In the genomic region with DNA sequence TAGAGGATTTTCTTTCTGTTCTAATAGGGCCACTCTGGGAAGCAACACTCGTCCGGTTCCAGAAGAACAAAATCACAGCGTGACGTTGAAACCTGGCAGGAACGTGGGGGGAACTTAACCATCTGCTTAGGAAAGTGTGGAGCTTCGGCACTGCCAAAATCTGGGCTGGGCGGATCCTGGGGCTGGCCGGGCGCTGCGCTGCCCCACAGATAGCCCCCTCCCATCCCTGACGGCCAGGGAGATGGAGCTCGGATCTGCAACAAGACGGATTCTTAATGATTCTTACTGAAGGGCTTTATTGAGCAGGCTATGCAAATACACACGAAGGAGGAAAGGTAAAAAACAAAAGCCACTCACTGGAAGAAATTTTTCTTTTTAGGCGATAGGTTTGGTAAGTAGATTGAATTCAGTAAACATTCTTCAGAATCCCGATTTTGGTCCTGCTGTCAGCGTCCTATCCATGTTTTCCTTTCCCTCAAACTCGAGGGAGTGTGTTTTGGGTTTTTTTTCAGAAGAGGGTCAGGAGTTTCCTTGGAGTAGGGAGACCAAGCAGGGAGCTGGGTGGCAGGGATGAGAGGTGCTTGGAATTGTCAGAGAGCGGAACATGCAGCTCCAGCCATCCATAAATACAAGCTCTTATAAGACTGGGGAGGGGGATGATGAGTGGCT, we compare ENCODE assay signal across 10 cellular contexts. TPM values are rescaled to one million over a fixed set of nuclear protein-coding genes. Genes with fewer than 3 reads are reported as not detected.
DNase-seq lines count a peak whose midpoint lies in the region; ATAC-seq lines count a peak whose summit lies in the region.
"Had no signal": no experiment of that assay in that cellular context is flagged by ENCODE, and none has a peak within 500 bp of the region (broad histone marks: within the 10 kb centered on the region; RNA-seq: fewer than 3 reads in every experiment).

No MANE protein-coding gene starts in this region.

- 0 out of 22 replicates have a peak, but pooled peaks cover 0 to 5% (median 0%) of the 10 kb centered on the region in 11 experiments for H3K27me3 ChIP-seq in BLaER1 treated with 17β-estradiol and CSF1 and Interleukin-3, amounts not matched to agents 10 nM and 100 nM

- H3K4me1 Mint-ChIP-seq in T-cell (peaks cover 7 to 35% (median 31%) of the 10 kb centered on the region in 3 donors), memory B cell (peaks cover 11% of the 10 kb centered on the region)

- peak overlapping the region in 3 of 10 experiments; percentile 64 to 74 (median 65); a peak in 1 of 20 replicates for H3K4me3 ChIP-seq in BLaER1 treated with 17β-estradiol and CSF1 and Interleukin-3, amounts not matched to agents 10 nM and 100 nM

- POLR2A ChIA-PET in T-cell (lab: Charles Lee), result no interaction called here

- peak overlapping the region in 7 of 11 experiments; percentile 50 to 81 (median 73); a peak in 13 of 22 replicates for H3K4me2 ChIP-seq in BLaER1 treated with 17β-estradiol and CSF1 and Interleukin-3, amounts not matched to agents 10 nM and 100 nM

- H3K27ac Mint-ChIP-seq in T-cell (no peak overlapping the region), memory B cell (peak overlapping the region; percentile 46)

- DNase-seq in DMS53 treated with DMSO at 0.1 percent for 48 hours (lab: John Stamatoyannopoulos, UW; ENCODE audit: unreplicated experiment) (peak; percentile 33), T-cell (no peak), memory B cell (ENCODE audit: low spot score in 2 of 2) (no peak), NCI-H226 (no peak), H4 (ENCODE audit: low spot score) (no peak), activated gamma-delta T cell treated with Interleukin-2 at 50 U/mL for 16 hours (no peak)
- DNase-seq in stimulated activated naive CD4-positive, alpha-beta T cell (lab: John Stamatoyannopoulos, UW), result no peak

- H4K20me1 ChIP-seq in BLaER1 treated with 17β-estradiol and CSF1 and Interleukin-3, amounts not matched to agents 10 nM and 100 nM, result no peaks in the 10 kb centered on the region; a peak in 1 of 22 replicates

- H3K27me3 Mint-ChIP-seq in T-cell (peaks cover 51 to 73% of the 10 kb centered on the region in 2 donors), memory B cell (peaks cover 36% of the 10 kb centered on the region)

- peaks cover 0 to 6% (median 2%) of the 10 kb centered on the region in 10 experiments; a peak in 4 of 20 replicates for H3K4me1 ChIP-seq in BLaER1 treated with 17β-estradiol and CSF1 and Interleukin-3, amounts not matched to agents 10 nM and 100 nM

- CTCF ChIA-PET in T-cell (lab: Charles Lee), result no interaction called here

- peaks cover 35 to 65% (median 50%) of the 10 kb centered on the region in 11 experiments for H3K9me3 ChIP-seq in BLaER1 treated with 17β-estradiol and CSF1 and Interleukin-3, amounts not matched to agents 10 nM and 100 nM (replicated peaks in 1 of 11)
- H3K9me3 ChIP-seq: left lung had no signal

- H3K4me3 Mint-ChIP-seq in T-cell (peak overlapping the region; percentile 42 to 73 (median 45)), memory B cell (peak overlapping the region; percentile 74)

- H3K9ac ChIP-seq in BLaER1 treated with 17β-estradiol and CSF1 and Interleukin-3, amounts not matched to agents 10 nM and 100 nM, result no peak overlapping the region

- H3K36me3 Mint-ChIP-seq in T-cell (no peaks in the 10 kb centered on the region), memory B cell (peaks cover 2% of the 10 kb centered on the region)

- H3K9me3 Mint-ChIP-seq in T-cell (peaks cover 0 to 7% (median 0%) of the 10 kb centered on the region in 3 donors), memory B cell (peaks cover 3% of the 10 kb centered on the region)

- ATAC-seq in T-cell (replicated peaks in 1 of 4) (no peak), memory B cell (ENCODE audit: low read depth) (no peak)

- H3K27ac ChIP-seq in BLaER1 treated with 17β-estradiol and CSF1 and Interleukin-3, amounts not matched to agents 10 nM and 100 nM, result no peak overlapping the region
- H3K27ac ChIP-seq: epithelial cell of prostate, left lung had no signal

- no peaks in the 10 kb centered on the region for H3K36me3 ChIP-seq in BLaER1 treated with 17β-estradiol and CSF1 and Interleukin-3, amounts not matched to agents 10 nM and 100 nM
- H3K36me3 ChIP-seq: left lung had no signal

RNA-seq across cellular contexts. Expression of gene PCDH8, which starts 1.4 kb away (rescaled TPM):
- not detected for total RNA-seq in T-cell
- not detected in 2 replicates for total RNA-seq in H4 (2014; rRNA removed; shearing (Covaris generic))
- total RNA-seq: left lung had no signal
